Comparison of ENCODE assay signal across 15 cellular contexts in the genomic region with DNA sequence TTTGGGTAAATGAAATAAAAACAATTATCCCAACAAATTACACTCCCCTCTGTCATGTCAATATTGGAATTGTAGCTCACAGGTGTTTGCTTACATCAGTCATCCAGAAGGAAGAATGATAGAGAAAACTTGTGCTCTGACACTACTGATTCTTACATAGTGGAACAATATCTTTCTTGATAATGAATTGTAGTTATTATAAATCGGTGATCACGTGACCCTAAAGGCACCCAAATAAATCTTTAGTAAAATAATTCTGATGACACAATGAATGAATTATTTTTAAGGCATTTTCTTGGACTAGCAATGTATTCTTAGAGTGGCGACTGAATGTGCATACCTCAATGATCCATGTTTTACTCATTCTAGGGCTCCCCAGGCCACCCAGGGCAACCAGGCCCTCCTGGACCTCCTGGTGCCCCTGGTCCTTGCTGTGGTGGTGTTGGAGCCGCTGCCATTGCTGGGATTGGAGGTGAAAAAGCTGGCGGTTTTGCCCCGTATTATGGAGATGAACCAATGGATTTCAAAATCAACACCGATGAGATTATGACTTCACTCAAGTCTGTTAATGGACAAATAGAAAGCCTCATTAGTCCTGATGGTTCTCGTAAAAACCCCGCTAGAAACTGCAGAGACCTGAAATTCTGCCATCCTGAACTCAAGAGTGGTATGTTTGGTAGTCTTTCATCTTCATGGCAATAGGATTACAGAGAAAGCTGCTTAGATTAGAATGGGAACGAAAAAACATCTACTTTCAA. TPM values are rescaled to one million over a fixed set of nuclear protein-coding genes. Genes with fewer than 3 reads are reported as not detected.
DNase-seq lines count a peak whose midpoint lies in the region; ATAC-seq and TF ChIP-seq lines count a peak whose summit lies in the region.
"Had no signal": no experiment of that assay in that cellular context is flagged by ENCODE, and none has a peak within 500 bp of the region (broad histone marks: within the 10 kb centered on the region; RNA-seq: fewer than 3 reads in every experiment).

No MANE protein-coding gene starts in this region.

- no peak overlapping the region for H2AFZ ChIP-seq in SK-N-SH (ENCODE audit: low read depth)

- H3K27ac Mint-ChIP-seq in HFFc6: peak overlapping the region; percentile 39

- H3K9me3 ChIP-seq in SK-N-SH: no peaks in the 10 kb centered on the region
- no peaks in the 10 kb centered on the region for H3K9me3 ChIP-seq in left lung
- H3K9me3 ChIP-seq in subcutaneous abdominal adipose tissue (ENCODE audit: control insufficient read depth in 5 of 5, low read length in 5 of 5): no peaks in the 10 kb centered on the region
- H3K9me3 ChIP-seq: BLaER1 treated with 17β-estradiol and CSF1 and Interleukin-3, amounts not matched to agents 10 nM and 100 nM had no signal

- in situ Hi-C loops in ACHN (cut with HindIII; ENCODE audit: low pct_ligation_motif_present, low pct_unique_long_range_greater_than_20kb, low sequenced_read_pairs): no loop called here

- H3K9me3 Mint-ChIP-seq in HFFc6: peaks cover 2% of the 10 kb centered on the region; the same call in 1 of the 2 replicates

- H3K9ac ChIP-seq in SK-N-SH (no peak overlapping the region), subcutaneous abdominal adipose tissue (ENCODE audit: low read length in 5 of 5) (no peak overlapping the region)
- H3K9ac ChIP-seq: BLaER1 treated with 17β-estradiol and CSF1 and Interleukin-3, amounts not matched to agents 10 nM and 100 nM had no signal

- TF ChIP-seq EP300 in SK-N-SH (IDR thresholded peaks at IDR 0.05; ENCODE audit: borderline replicate concordance in 1 of 2, low read depth in 1 of 2, low read length in 1 of 2): no peak

- peaks cover 93% of the 10 kb centered on the region for H3F3A ChIP-seq in SK-N-SH (replicated peaks; ENCODE audit: insufficient read depth)

- intact Hi-C loops in left lung (cut with DNase I): no loop called here

- H3K36me3 ChIP-seq in SK-N-SH (replicated peaks in 1 of 2; ENCODE audit: control insufficient read depth in 1 of 2, insufficient read depth in 2 of 2, low read length in 1 of 2) (peaks cover 86 to 94% of the 10 kb centered on the region in 2 experiments), left lung (peaks cover 0 to 3% of the 10 kb centered on the region in 2 donors), subcutaneous abdominal adipose tissue (ENCODE audit: control insufficient read depth in 5 of 5, insufficient read depth in 5 of 5, low read length in 5 of 5) (peaks cover 55 to 75% (median 67%) of the 10 kb centered on the region in 5 donors)
- H3K36me3 ChIP-seq: BLaER1 treated with 17β-estradiol and CSF1 and Interleukin-3, amounts not matched to agents 10 nM and 100 nM had no signal

- H3K4me2 ChIP-seq in SK-N-SH: no peak overlapping the region
- H3K4me2 ChIP-seq: BLaER1 treated with 17β-estradiol and CSF1 and Interleukin-3, amounts not matched to agents 10 nM and 100 nM had no signal

- POLR2A ChIA-PET in SK-N-SH (lab: Yijun Ruan, JAX): no interaction called here

- ATAC-seq in left lung: peak; percentile 10
- ATAC-seq in GM18502 (IDR thresholded peaks at IDR 0.05; ENCODE audit: poor library complexity, unreplicated experiment): no peak
- ATAC-seq in GM21423 (IDR thresholded peaks at IDR 0.05; ENCODE audit: unreplicated experiment): no peak
- ATAC-seq: Right ventricle myocardium inferior had no signal

- peaks cover 75% of the 10 kb centered on the region for H3K36me3 Mint-ChIP-seq in HFFc6 (ENCODE audit: low read depth)

- 94% methylated on average over 10 of the region's 10 CpGs for WGBS in SK-N-SH (ENCODE audit: low lambda C conversion rate)

- no peak for TF ChIP-seq RAD21 in SK-N-SH (IDR thresholded peaks at IDR 0.05; ENCODE audit: low read length)

- no peak for TF ChIP-seq CTCF in HFFc6 (IDR thresholded peaks at IDR 0.05)
- TF ChIP-seq CTCF in SK-N-SH (IDR thresholded peaks at IDR 0.05): no peak
- no peak for TF ChIP-seq CTCF in left lung (IDR thresholded peaks at IDR 0.05)

- DNase-seq in HFFc6 (no peak), SK-N-SH (no peak), left lung (no peak), ACHN (no peak), NCI-H2227 (lab: John Stamatoyannopoulos, UW; ENCODE audit: unreplicated experiment) (no peak)
- DNase-seq: H7, Kasumi-1, NCI-H1105 treated with DMSO at 0.1 percent for 48 hours, NCI-H524 treated with DMSO at 0.1 percent for 48 hours had no signal

- no peak overlapping the region for H3K4me3 ChIP-seq in SK-N-SH (ENCODE audit: low read depth in 2 of 2, low read length in 1 of 2)
- no peak overlapping the region for H3K4me3 ChIP-seq in left lung
- no peak overlapping the region for H3K4me3 ChIP-seq in subcutaneous abdominal adipose tissue (ENCODE audit: low read depth in 1 of 5, low read length in 5 of 5)
- H3K4me3 ChIP-seq: BLaER1 treated with 17β-estradiol and CSF1 and Interleukin-3, amounts not matched to agents 10 nM and 100 nM; SK-N-MC had no signal

- CTCF ChIA-PET in SK-N-SH (lab: Yijun Ruan, JAX): interaction anchor here (0.8 kb wide), 1 partner anchor 25 kb away, joined by 3 read pairs; no protein-coding TSS in a partner anchor

- peaks cover 0 to under 1% of the 10 kb centered on the region in 2 experiments; a peak in 2 of 4 replicates for H3K4me1 ChIP-seq in SK-N-SH (ENCODE audit: control insufficient read depth in 1 of 2, insufficient read depth in 2 of 2, low read depth in 1 of 2, low read length in 1 of 2)
- H3K4me1 ChIP-seq in left lung: no peaks in the 10 kb centered on the region
- no peaks in the 10 kb centered on the region for H3K4me1 ChIP-seq in subcutaneous abdominal adipose tissue (ENCODE audit: control insufficient read depth in 5 of 5, insufficient read depth in 5 of 5, low read length in 5 of 5)
- H3K4me1 ChIP-seq: BLaER1 treated with 17β-estradiol and CSF1 and Interleukin-3, amounts not matched to agents 10 nM and 100 nM had no signal

- no peaks in the 10 kb centered on the region for H4K20me1 ChIP-seq in SK-N-SH (ENCODE audit: insufficient read depth)
- H4K20me1 ChIP-seq: BLaER1 treated with 17β-estradiol and CSF1 and Interleukin-3, amounts not matched to agents 10 nM and 100 nM had no signal

- no peaks in the 10 kb centered on the region for H3K9me2 ChIP-seq in SK-N-SH

- H3K79me2 ChIP-seq in SK-N-SH (ENCODE audit: insufficient read depth): peaks cover 17% of the 10 kb centered on the region; the same call in 1 of the 2 replicates

- H3K27me3 ChIP-seq in SK-N-SH (ENCODE audit: insufficient read depth) (no peaks in the 10 kb centered on the region), left lung (no peaks in the 10 kb centered on the region), subcutaneous abdominal adipose tissue (ENCODE audit: control insufficient read depth in 5 of 5, insufficient read depth in 4 of 5, low read length in 5 of 5) (no peaks in the 10 kb centered on the region)
- H3K27me3 ChIP-seq: BLaER1 treated with 17β-estradiol and CSF1 and Interleukin-3, amounts not matched to agents 10 nM and 100 nM had no signal

- peaks cover 30% of the 10 kb centered on the region for H3K4me1 Mint-ChIP-seq in HFFc6 (ENCODE audit: low read depth)

- peaks cover 18% of the 10 kb centered on the region for H3K27me3 Mint-ChIP-seq in HFFc6 (ENCODE audit: insufficient read depth)

- H3K4me3 Mint-ChIP-seq in HFFc6: no peak overlapping the region

- peak overlapping the region in 1 of 2 experiments; percentile 84; a peak in 2 of 4 replicates for H3K27ac ChIP-seq in SK-N-SH (ENCODE audit: low read depth in 2 of 2, low read length in 1 of 2)
- H3K27ac ChIP-seq in left lung: no peak overlapping the region
- peak overlapping the region; percentile 59 for H3K27ac ChIP-seq in subcutaneous abdominal adipose tissue (ENCODE audit: low read depth, low read length)
- H3K27ac ChIP-seq: BLaER1 treated with 17β-estradiol and CSF1 and Interleukin-3, amounts not matched to agents 10 nM and 100 nM; SK-N-MC had no signal

TF ChIP-seq in SK-N-SH, 30 proteins besides CTCF, POLR2A, EP300 and RAD21:
- no peak for TF ChIP-seq NFIC (IDR thresholded peaks at IDR 0.05; ENCODE audit: borderline replicate concordance)
- TF ChIP-seq POLR2AphosphoS5 (IDR thresholded peaks at IDR 0.05; ENCODE audit: low read depth, low read length): 0 out of 2 replicates have a peak, but pooled peaks have one; percentile 5

RNA-seq across cellular contexts. Expression of gene COL3A1, which starts 34.6 kb away (rescaled TPM):
- total RNA-seq in HFFc6 (2021; fragmentation: NEBNext Ultra II Directional; extraction: Animal tissue kit (Norgen Biotek cat#: 25700)): 100 to 1,000 TPM; 348 to 594 (median 356) TPM
- 900 and 987 TPM in 2 replicates for polyA plus RNA-seq in SK-N-SH (2012; rRNA removed)
- polyA plus RNA-seq in SK-N-SH (2012; cell fraction: cytosol; rRNA removed): 795 and 912 TPM in 2 replicates
- 770 and 1,016 TPM in 2 replicates for polyA plus RNA-seq in SK-N-SH (2012; cell fraction: nucleus; rRNA removed)
- total RNA-seq in left lung: 1,000 to 10,000 TPM; 1,354 to 5,576 TPM
- total RNA-seq: H7 had no signal
